Comparison of ENCODE assay signal across 29 cellular contexts in genomic region chr3:179907784-179908482, GRCh38.
"Had no signal": no experiment of that assay in that cellular context is flagged by ENCODE, and none has a peak within 500 bp of the region (broad histone marks: within the 10 kb centered on the region; RNA-seq: fewer than 3 reads in every experiment).

No MANE protein-coding gene starts in this region.

- H3K4me3 ChIP-seq: cardiac muscle cell had no signal

- ATAC-seq: activated CD4-positive, alpha-beta T cell treated with anti-CD3 and anti-CD28 coated beads for 36 hours; activated CD4-positive, CD25-positive, alpha-beta regulatory T cell treated with anti-CD3 and anti-CD28 coated beads, Interleukin-2, amount 50 U/mL, for 24 hours; activated CD8-positive, alpha-beta memory T cell treated with anti-CD3 and anti-CD28 coated beads, Interleukin-2, amount 10 ng/mL, durations not matched to agents 7 days and 5 days; activated CD8-positive, alpha-beta T cell treated with anti-CD3 and anti-CD28 coated beads, Interleukin-2, amount 10 ng/mL, durations not matched to agents 7 days and 5 days; activated naive CD8-positive, alpha-beta T cell treated with anti-CD3 and anti-CD28 coated beads, Interleukin-2, amount 50 U/mL, for 24 hours; WTC11 had no signal

- H3K27ac ChIP-seq: cardiac muscle cell, WERI-Rb-1 had no signal

- DNase-seq: activated CD4-positive, alpha-beta memory T cell treated with anti-CD3 and anti-CD28 coated beads, Interleukin-2, amount 10 ng/mL, durations not matched to agents 7 days and 5 days; activated CD4-positive, alpha-beta T cell treated with anti-CD3 and anti-CD28 coated beads for 1 hour; activated CD4-positive, alpha-beta T cell treated with anti-CD3 and anti-CD28 coated beads for 36 hours; activated CD4-positive, alpha-beta T cell treated with anti-CD3 and anti-CD28 coated beads for 48 hours; activated CD4-positive, alpha-beta T cell treated with anti-CD3 and anti-CD28 coated beads, Interleukin-2, amount 10 ng/mL, durations not matched to agents 7 days and 5 days; activated CD4-positive, alpha-beta T cell treated with anti-CD3 and anti-CD28 coated beads, Interleukin-2, amount 50 U/mL, for 48 hours; activated CD4-positive, CD25-positive, alpha-beta regulatory T cell; activated CD8-positive, alpha-beta memory T cell treated with anti-CD3 and anti-CD28 coated beads for 24 hours; activated CD8-positive, alpha-beta memory T cell treated with anti-CD3 and anti-CD28 coated beads, Interleukin-2, amount 10 ng/mL, durations not matched to agents 7 days and 5 days; activated CD8-positive, alpha-beta memory T cell treated with anti-CD3 and anti-CD28 coated beads, Interleukin-2, amount 50 U/mL, for 48 hours; activated CD8-positive, alpha-beta T cell treated with anti-CD3 and anti-CD28 coated beads, Interleukin-2, amount 10 ng/mL, durations not matched to agents 7 days and 5 days; activated effector memory CD4-positive, alpha-beta T cell treated with Interleukin-2 at 50 U/mL for 16 hours; activated gamma-delta T cell; activated naive CD4-positive, alpha-beta T cell treated with anti-CD3 and anti-CD28 coated beads, Interleukin-2, amount 10 ng/mL, durations not matched to agents 7 days and 5 days; activated naive CD4-positive, alpha-beta T cell treated with Interleukin-2 at 50 U/mL for 16 hours; activated naive CD8-positive, alpha-beta T cell treated with anti-CD3 and anti-CD28 coated beads, Interleukin-2, amount 10 ng/mL, durations not matched to agents 7 days and 5 days; activated naive CD8-positive, alpha-beta T cell treated with anti-CD3 and anti-CD28 coated beads, Interleukin-2, amount 50 U/mL, for 24 hours; activated T-cell treated with anti-CD3 and anti-CD28 coated beads, Interleukin-2, amount 50 U/mL, for 24 hours; activated T-cell treated with anti-CD3 and anti-CD28 coated beads, Interleukin-2, amount 50 U/mL, for 48 hours; amygdala; anterior cingulate cortex; caudate nucleus; cerebellar nuclear complex; T-helper 1 cell; T1000; WERI-Rb-1 had no signal

- H3K27me3 ChIP-seq: cardiac muscle cell had no signal

- H3K36me3 ChIP-seq: cardiac muscle cell, WERI-Rb-1 had no signal
